In the genomic region with DNA sequence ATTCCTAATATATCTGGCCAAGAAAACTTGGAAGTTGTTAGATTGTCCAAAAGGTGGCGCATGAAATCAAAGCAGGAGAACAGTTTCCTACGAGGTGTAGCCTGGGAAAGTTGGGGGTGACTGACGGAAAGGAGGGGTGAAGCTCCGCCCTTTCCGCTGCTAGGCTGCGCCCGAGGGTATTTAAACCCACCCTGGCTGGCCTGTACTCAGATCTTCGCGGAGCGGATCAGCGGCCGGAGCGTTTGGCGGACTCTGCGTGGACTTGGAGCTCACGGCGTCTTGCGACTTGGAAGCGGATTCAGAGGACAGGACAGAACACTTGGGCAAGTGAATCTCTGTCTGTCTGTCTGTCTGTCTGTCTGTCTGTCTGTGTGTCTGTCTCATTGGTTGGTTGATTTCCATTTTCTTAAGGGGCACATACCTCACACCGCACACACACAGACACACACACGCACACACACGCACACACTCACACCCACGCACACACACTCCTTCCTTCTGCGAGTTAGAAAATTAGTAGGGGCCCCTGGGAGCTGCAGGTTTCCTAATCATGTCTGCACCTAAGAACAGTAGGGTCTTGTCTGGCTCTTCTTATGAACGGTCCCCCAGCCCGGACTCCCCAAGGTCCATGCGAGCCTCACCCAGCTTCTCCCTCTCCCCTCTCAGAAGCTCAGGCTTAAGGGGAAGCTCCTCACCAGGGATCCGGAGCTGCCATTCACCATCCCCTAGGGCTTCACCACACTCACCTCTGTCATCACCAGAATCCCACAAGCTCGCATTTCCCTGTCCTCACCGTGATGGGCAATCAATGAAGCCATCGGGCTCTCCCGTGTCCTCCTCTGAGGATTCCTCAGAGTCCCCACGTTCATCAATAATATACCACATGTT, we compare ENCODE assay signal across 8 cellular contexts.
DNase-seq lines count a peak whose midpoint lies in the region; ATAC-seq and TF ChIP-seq lines count a peak whose summit lies in the region.
"Not testable (repeated sequence)": the region's sequence is repeated elsewhere in the genome, so short reads cannot be mapped to it uniquely, and the experiment has no call there.

No MANE protein-coding gene starts in this region.

- not testable (repeated sequence) for H3K4me2 ChIP-seq in GM23338

- H3K4me1 Mint-ChIP-seq in GM23338; nephron progenitor cell; stimulated activated naive B cell treated with anti-CD40 and anti-IgM and Interleukin-4, amounts not matched to agents 10 μg/mL and 1 μg/mL and 100 μg/mL, for 72 hours: not testable (repeated sequence)
- peaks cover 0 to 11% of the 10 kb centered on the region in 2 donors for H3K4me1 Mint-ChIP-seq in immature natural killer cell

- peaks cover 68% of the 10 kb centered on the region for H3K36me3 Mint-ChIP-seq in GM23338 (ENCODE audit: low read depth)
- H3K36me3 Mint-ChIP-seq in immature natural killer cell, result peaks cover 0 to 35% (median 4%) of the 10 kb centered on the region in 3 donors
- peaks cover 26% of the 10 kb centered on the region for H3K36me3 Mint-ChIP-seq in nephron progenitor cell (ENCODE audit: low read depth)
- not testable (repeated sequence) for H3K36me3 Mint-ChIP-seq in stimulated activated naive B cell treated with anti-CD40 and anti-IgM and Interleukin-4, amounts not matched to agents 10 μg/mL and 1 μg/mL and 100 μg/mL, for 72 hours

- not testable (repeated sequence) for ATAC-seq in GM23338; stimulated activated naive B cell treated with anti-CD40 and anti-IgM and Interleukin-4, amounts not matched to agents 10 μg/mL and 1 μg/mL and 100 μg/mL, for 72 hours (replicated peaks)

- H3K36me3 ChIP-seq in GM23338 (ENCODE audit: insufficient read depth), result peaks cover 29% of the 10 kb centered on the region

- TF ChIP-seq CTCF in GM23338 (conservative IDR thresholded peaks at IDR 0.05; ENCODE audit: low read depth in 2 of 2); fibroblast of mammary gland (conservative IDR thresholded peaks at IDR 0.05; ENCODE audit: control insufficient read depth, insufficient read depth, low read depth, low read length); nephron progenitor cell (IDR thresholded peaks at IDR 0.05): not testable (repeated sequence)

- H3K4me3 Mint-ChIP-seq in GM23338; immature natural killer cell; nephron progenitor cell; stimulated activated naive B cell treated with anti-CD40 and anti-IgM and Interleukin-4, amounts not matched to agents 10 μg/mL and 1 μg/mL and 100 μg/mL, for 72 hours: not testable (repeated sequence)

- peaks cover 84% of the 10 kb centered on the region for H3K9me3 Mint-ChIP-seq in GM23338
- H3K9me3 Mint-ChIP-seq in immature natural killer cell, result peaks cover 29 to 71% (median 68%) of the 10 kb centered on the region in 6 donors
- peaks cover 78% of the 10 kb centered on the region for H3K9me3 Mint-ChIP-seq in nephron progenitor cell
- H3K9me3 Mint-ChIP-seq in stimulated activated naive B cell treated with anti-CD40 and anti-IgM and Interleukin-4, amounts not matched to agents 10 μg/mL and 1 μg/mL and 100 μg/mL, for 72 hours, result peaks cover 42 to 50% of the 10 kb centered on the region in 2 donors

- not testable (repeated sequence) for H3K9me2 ChIP-seq in GM23338 (ENCODE audit: insufficient read depth)

- not testable (repeated sequence) for H3F3A ChIP-seq in GM23338 (replicated peaks; ENCODE audit: low read depth)

- H3K4me3 ChIP-seq in GM23338, result peak overlapping the region; percentile 37; the same call in 1 of the 2 replicates
- H3K4me3 ChIP-seq in fibroblast of mammary gland (ENCODE audit: control insufficient read depth, low read depth, low read length), result not testable (repeated sequence)

- H3K27me3 Mint-ChIP-seq in GM23338 (ENCODE audit: insufficient read depth, low read depth, poor library complexity), result peaks cover 18% of the 10 kb centered on the region
- not testable (repeated sequence) for H3K27me3 Mint-ChIP-seq in immature natural killer cell (ENCODE audit: low read depth in 3 of 3); nephron progenitor cell (ENCODE audit: low read depth, poor library complexity); stimulated activated naive B cell treated with anti-CD40 and anti-IgM and Interleukin-4, amounts not matched to agents 10 μg/mL and 1 μg/mL and 100 μg/mL, for 72 hours

- H4K20me1 ChIP-seq in GM23338 (replicated peaks; ENCODE audit: insufficient read depth), result not testable (repeated sequence)

- not testable (repeated sequence) for H3K27ac ChIP-seq in GM23338 (ENCODE audit: low read depth)

- DNase-seq in Ammon's horn (ENCODE audit: low spot score) (peak; percentile 20), T-helper 1 cell (peak in 3 of 5 donors; percentile 16 to 42 (median 27)), fibroblast of mammary gland (ENCODE audit: low read depth) (peak; percentile 18), immature natural killer cell (peak in 2 of 3 donors; percentile 3 to 5), nephron progenitor cell (peak; percentile 13)
- not testable (repeated sequence) for DNase-seq in GM23338 (ENCODE audit: low spot score)
- peak; percentile 4 for DNase-seq in activated naive CD4-positive, alpha-beta T cell treated with Interleukin-2 at 50 U/mL for 16 hours
- DNase-seq in stimulated activated naive B cell treated with anti-CD40 and anti-IgM and Interleukin-4, amounts not matched to agents 10 μg/mL and 1 μg/mL and 100 μg/mL, for 72 hours, result peak; percentile 13

- H3K27ac Mint-ChIP-seq in GM23338; immature natural killer cell; nephron progenitor cell; stimulated activated naive B cell treated with anti-CD40 and anti-IgM and Interleukin-4, amounts not matched to agents 10 μg/mL and 1 μg/mL and 100 μg/mL, for 72 hours: not testable (repeated sequence)

- H3K27me3 ChIP-seq in GM23338 (ENCODE audit: insufficient read depth), result not testable (repeated sequence)

- not testable (repeated sequence) for H3K4me1 ChIP-seq in GM23338 (ENCODE audit: insufficient read depth)

- H2AFZ ChIP-seq in GM23338, result not testable (repeated sequence)

- not testable (repeated sequence) for H3K79me2 ChIP-seq in GM23338 (replicated peaks; ENCODE audit: insufficient read depth)
